7 cellular contexts compared by ENCODE assay signal in genomic region chr7:118956285-118956684, GRCh38.
DNase-seq lines count a peak whose midpoint lies in the region; ATAC-seq and TF ChIP-seq lines count a peak whose summit lies in the region.
"Not testable (repeated sequence)": the region's sequence is repeated elsewhere in the genome, so short reads cannot be mapped to it uniquely, and the experiment has no call there.

No MANE protein-coding gene starts in this region.

- not testable (repeated sequence) for H3K4ac ChIP-seq in H9 (ENCODE audit: low read depth, low read length)

- H2AK5ac ChIP-seq in H9 (ENCODE audit: insufficient read length, low read length): not testable (repeated sequence)

- H2BK120ac ChIP-seq in H9 (ENCODE audit: low read depth, low read length, poor library complexity, severe bottlenecking): not testable (repeated sequence)

- not testable (repeated sequence) for H2BK12ac ChIP-seq in H9 (ENCODE audit: insufficient read length, low read depth, low read length)

- not testable (repeated sequence) for H3K27me3 Mint-ChIP-seq in H9 (ENCODE audit: low read depth); activated T-cell treated with anti-CD3 and anti-CD28 coated beads, Interleukin-2, amount 50 U/mL, for 72 hours (ENCODE audit: low read depth); chondrocyte (ENCODE audit: low read depth); neural progenitor cell (ENCODE audit: insufficient read depth, low read depth)

- not testable (repeated sequence) for ATAC-seq in activated T-cell treated with anti-CD3 and anti-CD28 coated beads, Interleukin-2, amount 50 U/mL, for 72 hours (replicated peaks in 1 of 2)

- H3K18ac ChIP-seq in H9 (ENCODE audit: insufficient read length, low read depth, low read length): not testable (repeated sequence)

- not testable (repeated sequence) for H4K8ac ChIP-seq in H9 (replicated peaks; ENCODE audit: insufficient read length, low read depth, low read length)

- H4K91ac ChIP-seq in H9 (ENCODE audit: insufficient read length, low read depth, low read length): not testable (repeated sequence)

- H3K9me3 Mint-ChIP-seq in H9 (peaks cover 12 to 13% of the 10 kb centered on the region in 2 experiments; a peak in 4 of 5 replicates), chondrocyte (ENCODE audit: low read depth) (peaks cover 12% of the 10 kb centered on the region)
- peaks cover 7 to 15% of the 10 kb centered on the region in 2 donors for H3K9me3 Mint-ChIP-seq in activated T-cell treated with anti-CD3 and anti-CD28 coated beads, Interleukin-2, amount 50 U/mL, for 72 hours
- H3K9me3 Mint-ChIP-seq in neural progenitor cell: not testable (repeated sequence)

- H3K4me1 ChIP-seq in H9 (ENCODE audit: insufficient read depth, low read length); neural progenitor cell: not testable (repeated sequence)

- not testable (repeated sequence) for H3K14ac ChIP-seq in H9 (ENCODE audit: insufficient read depth, low read length)

- not testable (repeated sequence) for H2BK15ac ChIP-seq in H9 (ENCODE audit: low read depth, low read length)

- not testable (repeated sequence) for H2BK5ac ChIP-seq in H9 (ENCODE audit: insufficient read length, low read length)

- H3K36me3 Mint-ChIP-seq in H9 (ENCODE audit: insufficient read depth in 1 of 3, low read depth in 3 of 3): peaks cover 6 to 18% (median 7%) of the 10 kb centered on the region in 3 experiments; a peak in 6 of 7 replicates
- H3K36me3 Mint-ChIP-seq in activated T-cell treated with anti-CD3 and anti-CD28 coated beads, Interleukin-2, amount 50 U/mL, for 72 hours (ENCODE audit: insufficient read depth in 2 of 2); chondrocyte (ENCODE audit: low read depth); neural progenitor cell: not testable (repeated sequence)

- not testable (repeated sequence) for H2AFZ ChIP-seq in H9 (ENCODE audit: low read length)
- H2AFZ ChIP-seq in neural progenitor cell (replicated peaks): peak overlapping the region; percentile 53

- not testable (repeated sequence) for H3F3A ChIP-seq in neural progenitor cell (ENCODE audit: low read depth)

- H4K5ac ChIP-seq in H9 (ENCODE audit: insufficient read length, low read depth, low read length): not testable (repeated sequence)

- peaks cover 7 to 12% of the 10 kb centered on the region in 2 experiments; a peak in 3 of 4 replicates for H3K4me1 Mint-ChIP-seq in H9
- not testable (repeated sequence) for H3K4me1 Mint-ChIP-seq in activated T-cell treated with anti-CD3 and anti-CD28 coated beads, Interleukin-2, amount 50 U/mL, for 72 hours (ENCODE audit: low read depth); chondrocyte (ENCODE audit: low read depth); neural progenitor cell

- H3K36me3 ChIP-seq in neural progenitor cell: not testable (repeated sequence)

- H3K27me3 ChIP-seq in H9 (ENCODE audit: insufficient read depth, low read length); neural progenitor cell: not testable (repeated sequence)

- TF ChIP-seq CTCF in 22Rv1 (IDR thresholded peaks at IDR 0.05) (peak; percentile 24), C4-2B (conservative IDR thresholded peaks at IDR 0.05) (peak; percentile 11), H9 (conservative IDR thresholded peaks at IDR 0.05) (peak; percentile 46), chondrocyte (IDR thresholded peaks at IDR 0.05) (peak; percentile 8), epithelial cell of proximal tubule (conservative IDR thresholded peaks at IDR 0.05; ENCODE audit: low read depth, low read length) (peak; percentile 24), neural progenitor cell (IDR thresholded peaks at IDR 0.05) (peak; percentile 30)

- H2BK20ac ChIP-seq in H9 (ENCODE audit: low read depth, low read length, poor library complexity, severe bottlenecking): not testable (repeated sequence)

- no CpG with 5 or more reads among the region's 2 CpGs for WGBS in H9 (ENCODE audit: extremely low coverage, insufficient read length, low lambda C conversion rate)

- H3K27ac ChIP-seq in 22Rv1; C4-2B; H9 (ENCODE audit: insufficient read length, low read depth, low read length); neural progenitor cell: not testable (repeated sequence)

- not testable (repeated sequence) for H3K9me3 ChIP-seq in H9 (ENCODE audit: control insufficient read depth, low read depth, low read length); neural progenitor cell (ENCODE audit: low read depth)

- not testable (repeated sequence) for H3K79me2 ChIP-seq in H9 (ENCODE audit: insufficient read depth, low read length); neural progenitor cell (ENCODE audit: low read depth)

- not testable (repeated sequence) for H3K56ac ChIP-seq in H9 (ENCODE audit: insufficient read length, low read depth, low read length)

- not testable (repeated sequence) for H3K23me2 ChIP-seq in H9 (ENCODE audit: insufficient read length, low read depth, low read length, poor library complexity, severe bottlenecking)

- H3K4me3 Mint-ChIP-seq in H9; activated T-cell treated with anti-CD3 and anti-CD28 coated beads, Interleukin-2, amount 50 U/mL, for 72 hours; chondrocyte (ENCODE audit: unreplicated experiment); neural progenitor cell: not testable (repeated sequence)

- H4K20me1 ChIP-seq in H9 (ENCODE audit: control insufficient read depth, insufficient read depth, insufficient read length); neural progenitor cell (ENCODE audit: low read depth): not testable (repeated sequence)

- not testable (repeated sequence) for H3K9ac ChIP-seq in H9 (ENCODE audit: extremely low read depth, insufficient read length, low read length); neural progenitor cell

- not testable (repeated sequence) for H3T11ph ChIP-seq in H9 (ENCODE audit: low read length)

- not testable (repeated sequence) for H3K23ac ChIP-seq in H9 (ENCODE audit: insufficient read length, low read depth, low read length)

- H3K4me2 ChIP-seq in H9 (ENCODE audit: insufficient read depth, insufficient read length, low read length); neural progenitor cell: not testable (repeated sequence)

- not testable (repeated sequence) for H3K79me1 ChIP-seq in H9 (ENCODE audit: insufficient read depth, low read depth, low read length, poor library complexity, severe bottlenecking)

- not testable (repeated sequence) for H3K27ac Mint-ChIP-seq in H9; chondrocyte (ENCODE audit: unreplicated experiment); neural progenitor cell
- peak overlapping the region; percentile 75 for H3K27ac Mint-ChIP-seq in activated T-cell treated with anti-CD3 and anti-CD28 coated beads, Interleukin-2, amount 50 U/mL, for 72 hours

- not testable (repeated sequence) for DNase-seq in H9; activated T-cell treated with anti-CD3 and anti-CD28 coated beads, Interleukin-2, amount 50 U/mL, for 72 hours; chondrocyte (ENCODE audit: low spot score); epithelial cell of proximal tubule (ENCODE audit: low read depth); neural progenitor cell (ENCODE audit: low spot score)

- not testable (repeated sequence) for H3K4me3 ChIP-seq in epithelial cell of proximal tubule (ENCODE audit: low read depth, low read length); neural progenitor cell
